Comparison of ENCODE assay signal across 1 cellular context in genomic region chr14:21527320-21527679, GRCh38.
A peak's percentile ranks its signal among the peaks of the same experiment; 100 is the strongest.
TF ChIP-seq lines count a peak whose summit lies in the region.

No MANE protein-coding gene starts in this region.

TF ChIP-seq in HepG2, 621 proteins besides CTCF, POLR2A, EP300 and RAD21 (continues in another document):
- TF ChIP-seq RELA (CRISPR knock-in tag; IDR thresholded peaks at IDR 0.05): no peak
- no peak for TF ChIP-seq PLRG1 (conservative IDR thresholded peaks at IDR 0.05)
- TF ChIP-seq ZNF33A (CRISPR knock-in tag; IDR thresholded peaks at IDR 0.05; ENCODE audit: borderline replicate concordance): no peak
- TF ChIP-seq WIZ (CRISPR knock-in tag; IDR thresholded peaks at IDR 0.05): no peak
- TF ChIP-seq ZNF547 (CRISPR knock-in tag; IDR thresholded peaks at IDR 0.05): no peak
- TF ChIP-seq HCFC1 (IDR thresholded peaks at IDR 0.05; ENCODE audit: low read depth, low read length): no peak
- no peak for TF ChIP-seq TFDP2 (CRISPR knock-in tag; IDR thresholded peaks at IDR 0.05)
- TF ChIP-seq ZNF460 (CRISPR knock-in tag; IDR thresholded peaks at IDR 0.05; ENCODE audit: borderline replicate concordance): no peak
- TF ChIP-seq ATAD3A (CRISPR knock-in tag; IDR thresholded peaks at IDR 0.05): no peak
- TF ChIP-seq ONECUT2 (CRISPR knock-in tag; IDR thresholded peaks at IDR 0.05): no peak
- no peak for TF ChIP-seq CEBPB (IDR thresholded peaks at IDR 0.05; ENCODE audit: borderline replicate concordance, low read depth, low read length)
- no peak for TF ChIP-seq EEA1 (CRISPR knock-in tag; IDR thresholded peaks at IDR 0.05; ENCODE audit: borderline replicate concordance)
- no peak for TF ChIP-seq MTF1 (CRISPR knock-in tag; IDR thresholded peaks at IDR 0.05)
- TF ChIP-seq FOXK2 (IDR thresholded peaks at IDR 0.05): no peak
- no peak for TF ChIP-seq MBD4 (IDR thresholded peaks at IDR 0.05; ENCODE audit: borderline replicate concordance, low read length)
- TF ChIP-seq ZNF367 (CRISPR knock-in tag; IDR thresholded peaks at IDR 0.05; ENCODE audit: borderline replicate concordance): no peak
- TF ChIP-seq ZMYM2 (CRISPR knock-in tag; IDR thresholded peaks at IDR 0.05): 0 out of 2 replicates have a peak, but pooled peaks have one; percentile 21
- TF ChIP-seq ZBTB40 (IDR thresholded peaks at IDR 0.05): no peak
- TF ChIP-seq ZBTB40 (CRISPR knock-in tag; IDR thresholded peaks at IDR 0.05): 0 out of 2 replicates have a peak, but pooled peaks have one; percentile 4
- no peak for TF ChIP-seq NR2F2 (IDR thresholded peaks at IDR 0.05; ENCODE audit: borderline replicate concordance, low read depth)
- TF ChIP-seq NFKB2 (CRISPR knock-in tag; IDR thresholded peaks at IDR 0.05; ENCODE audit: borderline replicate concordance): no peak
- no peak for TF ChIP-seq RFXAP (CRISPR knock-in tag; IDR thresholded peaks at IDR 0.05; ENCODE audit: borderline replicate concordance)
- no peak for TF ChIP-seq DNMT1 (CRISPR knock-in tag; IDR thresholded peaks at IDR 0.05)
- TF ChIP-seq ZBTB7B (CRISPR knock-in tag; IDR thresholded peaks at IDR 0.05): 0 out of 2 replicates have a peak, but pooled peaks have one; percentile 7
- TF ChIP-seq HNRNPUL1 (IDR thresholded peaks at IDR 0.05; ENCODE audit: low read depth, low read length): no peak
- no peak for TF ChIP-seq ZNF891 (CRISPR knock-in tag; IDR thresholded peaks at IDR 0.05)
- TF ChIP-seq ZNF44 (CRISPR knock-in tag; IDR thresholded peaks at IDR 0.05): no peak
- no peak for TF ChIP-seq SP5 (CRISPR knock-in tag; IDR thresholded peaks at IDR 0.05; ENCODE audit: borderline replicate concordance, low read depth)
- no peak for TF ChIP-seq ZNF337 (CRISPR knock-in tag; IDR thresholded peaks at IDR 0.05; ENCODE audit: borderline replicate concordance, low read depth)
- no peak for TF ChIP-seq ZNF207 (IDR thresholded peaks at IDR 0.05; ENCODE audit: borderline replicate concordance)
- no peak for TF ChIP-seq SSRP1 (CRISPR knock-in tag; IDR thresholded peaks at IDR 0.05)
- TF ChIP-seq EZH2 (conservative IDR thresholded peaks at IDR 0.05; ENCODE audit: low read depth, low read length): no peak
- TF ChIP-seq ZFP62 (CRISPR knock-in tag; IDR thresholded peaks at IDR 0.05): no peak
- TF ChIP-seq SETDB1 (CRISPR knock-in tag; IDR thresholded peaks at IDR 0.05; ENCODE audit: borderline replicate concordance): no peak
- no peak for TF ChIP-seq MED13 (CRISPR knock-in tag; IDR thresholded peaks at IDR 0.05)
- no peak for TF ChIP-seq SRF (IDR thresholded peaks at IDR 0.05; ENCODE audit: low read depth, low read length)
- no peak for TF ChIP-seq POLR2AphosphoS5 (IDR thresholded peaks at IDR 0.05; ENCODE audit: low read depth, low read length)
- no peak for TF ChIP-seq SP140L (CRISPR knock-in tag; IDR thresholded peaks at IDR 0.05; ENCODE audit: borderline replicate concordance)
- TF ChIP-seq ZNF574 (CRISPR knock-in tag; IDR thresholded peaks at IDR 0.05): no peak
- no peak for TF ChIP-seq ZNF318 (CRISPR knock-in tag; IDR thresholded peaks at IDR 0.05)
- TF ChIP-seq ZNF619 (CRISPR knock-in tag; IDR thresholded peaks at IDR 0.05): no peak
- no peak for TF ChIP-seq TBX3 (IDR thresholded peaks at IDR 0.05; ENCODE audit: borderline replicate concordance)
- TF ChIP-seq MLX (CRISPR knock-in tag; IDR thresholded peaks at IDR 0.05): no peak
